In genomic region chr4:139692300-139693012, GRCh38 we compare ENCODE assay signal across 1 cellular context.
TF ChIP-seq lines count a peak whose summit lies in the region.

No MANE protein-coding gene starts in this region.

TF ChIP-seq in IMR-90, 13 proteins besides CTCF, POLR2A, EP300 and RAD21:
- TF ChIP-seq, protein P1, sequence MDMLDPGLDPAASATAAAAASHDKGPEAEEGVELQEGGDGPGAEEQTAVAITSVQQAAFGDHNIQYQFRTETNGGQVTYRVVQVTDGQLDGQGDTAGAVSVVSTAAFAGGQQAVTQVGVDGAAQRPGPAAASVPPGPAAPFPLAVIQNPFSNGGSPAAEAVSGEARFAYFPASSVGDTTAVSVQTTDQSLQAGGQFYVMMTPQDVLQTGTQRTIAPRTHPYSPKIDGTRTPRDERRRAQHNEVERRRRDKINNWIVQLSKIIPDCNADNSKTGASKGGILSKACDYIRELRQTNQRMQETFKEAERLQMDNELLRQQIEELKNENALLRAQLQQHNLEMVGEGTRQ (IDR thresholded peaks at IDR 0.05; ENCODE audit: low read depth, low read length): no peak
- TF ChIP-seq MAZ (IDR thresholded peaks at IDR 0.05; ENCODE audit: borderline replicate concordance, low read depth, low read length): no peak
- no peak for TF ChIP-seq RFX5 (IDR thresholded peaks at IDR 0.05; ENCODE audit: low read depth, low read length)
- TF ChIP-seq FOS (IDR thresholded peaks at IDR 0.05; ENCODE audit: low read depth, low read length): no peak
- TF ChIP-seq SMC3 (IDR thresholded peaks at IDR 0.05; ENCODE audit: low read depth, low read length): 0 out of 2 replicates have a peak, but pooled peaks have one; percentile 6
- no peak for TF ChIP-seq MXI1 (IDR thresholded peaks at IDR 0.05; ENCODE audit: borderline replicate concordance, low read depth, low read length)
- TF ChIP-seq CHD1 (IDR thresholded peaks at IDR 0.05; ENCODE audit: low read depth, low read length): no peak
- no peak for TF ChIP-seq MAFK (IDR thresholded peaks at IDR 0.05; ENCODE audit: low read depth, low read length)
